ENCODE assay signal across 18 cellular contexts in genomic region chr16:23960081-23960499, GRCh38.
DNase-seq lines count a peak whose midpoint lies in the region; ATAC-seq lines count a peak whose summit lies in the region.
"Had no signal": no experiment of that assay in that cellular context is flagged by ENCODE, and none has a peak within 500 bp of the region (broad histone marks: within the 10 kb centered on the region; RNA-seq: fewer than 3 reads in every experiment).

No MANE protein-coding gene starts in this region.

- H3K4me3 Mint-ChIP-seq in activated naive CD4-positive, alpha-beta T cell treated with anti-CD3 and anti-CD28 coated beads, Interleukin-2, amount 50 U/mL, for 24 hours, result peak overlapping the region; percentile 79
- peak overlapping the region; percentile 36 for H3K4me3 Mint-ChIP-seq in central memory CD8-positive, alpha-beta T cell
- H3K4me3 Mint-ChIP-seq in stimulated activated naive CD8-positive, alpha-beta T cell treated with anti-CD3 and anti-CD28 coated beads, Interleukin-15, amount 100 ng/mL, for 72 hours, result peak overlapping the region; percentile 68 to 75
- H3K4me3 Mint-ChIP-seq: activated CD4-positive, alpha-beta T cell treated with anti-CD3 and anti-CD28 coated beads, Interleukin-2, amount 10 ng/mL, durations not matched to agents 7 days and 5 days; endodermal cell; GM23338 had no signal

- H3K9me3 ChIP-seq in KOPT-K1 (ENCODE audit: insufficient read depth, low read length, poor library complexity, severe bottlenecking), result no peaks in the 10 kb centered on the region
- H3K9me3 ChIP-seq: heart right ventricle, suprapubic skin had no signal

- H3K27ac ChIP-seq in KOPT-K1 (ENCODE audit: low read depth, low read length, poor library complexity, severe bottlenecking), result peak overlapping the region; percentile 34
- H3K27ac ChIP-seq: suprapubic skin had no signal

- H3K9me3 Mint-ChIP-seq in activated naive CD4-positive, alpha-beta T cell treated with anti-CD3 and anti-CD28 coated beads, Interleukin-2, amount 50 U/mL, for 24 hours, result peaks cover 4% of the 10 kb centered on the region
- no peaks in the 10 kb centered on the region for H3K9me3 Mint-ChIP-seq in central memory CD8-positive, alpha-beta T cell
- H3K9me3 Mint-ChIP-seq in stimulated activated naive CD8-positive, alpha-beta T cell treated with anti-CD3 and anti-CD28 coated beads, Interleukin-15, amount 100 ng/mL, for 72 hours, result no peaks in the 10 kb centered on the region
- H3K9me3 Mint-ChIP-seq: activated CD4-positive, alpha-beta T cell treated with anti-CD3 and anti-CD28 coated beads, Interleukin-2, amount 10 ng/mL, durations not matched to agents 7 days and 5 days; endodermal cell; GM23338 had no signal

- ATAC-seq in central memory CD8-positive, alpha-beta T cell (replicated peaks; ENCODE audit: extremely low read depth, poor library complexity, severe bottlenecking), result no peak
- ATAC-seq in stimulated activated naive CD8-positive, alpha-beta T cell treated with anti-CD3 and anti-CD28 coated beads, Interleukin-15, amount 100 ng/mL, for 72 hours, result peak; percentile 8
- ATAC-seq in HG03095 (IDR thresholded peaks at IDR 0.05; ENCODE audit: unreplicated experiment), result no peak
- ATAC-seq: GM23338, HepG2, Panc1 had no signal

- no peaks in the 10 kb centered on the region for H3K36me3 ChIP-seq in KOPT-K1 (ENCODE audit: insufficient read depth, low read length)
- H3K36me3 ChIP-seq: heart right ventricle, suprapubic skin had no signal

- H3K36me3 Mint-ChIP-seq in activated naive CD4-positive, alpha-beta T cell treated with anti-CD3 and anti-CD28 coated beads, Interleukin-2, amount 50 U/mL, for 24 hours, result peaks cover 4% of the 10 kb centered on the region
- peaks cover 5% of the 10 kb centered on the region for H3K36me3 Mint-ChIP-seq in central memory CD8-positive, alpha-beta T cell (ENCODE audit: insufficient read depth)

- peaks cover 81% of the 10 kb centered on the region for H3K4me1 Mint-ChIP-seq in activated naive CD4-positive, alpha-beta T cell treated with anti-CD3 and anti-CD28 coated beads, Interleukin-2, amount 50 U/mL, for 24 hours
- H3K4me1 Mint-ChIP-seq in central memory CD8-positive, alpha-beta T cell, result peaks cover 77% of the 10 kb centered on the region
- peaks cover 84% of the 10 kb centered on the region for H3K4me1 Mint-ChIP-seq in stimulated activated naive CD8-positive, alpha-beta T cell treated with anti-CD3 and anti-CD28 coated beads, Interleukin-15, amount 100 ng/mL, for 72 hours

- peak overlapping the region; percentile 97 for H3K27ac Mint-ChIP-seq in activated naive CD4-positive, alpha-beta T cell treated with anti-CD3 and anti-CD28 coated beads, Interleukin-2, amount 50 U/mL, for 24 hours
- H3K27ac Mint-ChIP-seq in central memory CD8-positive, alpha-beta T cell (ENCODE audit: low read depth), result peak overlapping the region; percentile 3
- peak overlapping the region; percentile 87 to 93 for H3K27ac Mint-ChIP-seq in stimulated activated naive CD8-positive, alpha-beta T cell treated with anti-CD3 and anti-CD28 coated beads, Interleukin-15, amount 100 ng/mL, for 72 hours
- H3K27ac Mint-ChIP-seq: activated CD4-positive, alpha-beta T cell treated with anti-CD3 and anti-CD28 coated beads, Interleukin-2, amount 10 ng/mL, durations not matched to agents 7 days and 5 days; endodermal cell; GM23338 had no signal

- H3K27me3 Mint-ChIP-seq in activated naive CD4-positive, alpha-beta T cell treated with anti-CD3 and anti-CD28 coated beads, Interleukin-2, amount 50 U/mL, for 24 hours, result no peaks in the 10 kb centered on the region
- no peaks in the 10 kb centered on the region for H3K27me3 Mint-ChIP-seq in central memory CD8-positive, alpha-beta T cell
- no peaks in the 10 kb centered on the region for H3K27me3 Mint-ChIP-seq in stimulated activated naive CD8-positive, alpha-beta T cell treated with anti-CD3 and anti-CD28 coated beads, Interleukin-15, amount 100 ng/mL, for 72 hours
- H3K27me3 Mint-ChIP-seq: activated CD4-positive, alpha-beta T cell treated with anti-CD3 and anti-CD28 coated beads, Interleukin-2, amount 10 ng/mL, durations not matched to agents 7 days and 5 days had no signal

- DNase-seq in activated naive CD4-positive, alpha-beta T cell treated with Interleukin-2 at 50 U/mL for 16 hours, result no peak
- no peak for DNase-seq in central memory CD8-positive, alpha-beta T cell (ENCODE audit: low spot score in 2 of 2)
- no peak for DNase-seq in stimulated activated naive CD8-positive, alpha-beta T cell treated with anti-CD3 and anti-CD28 coated beads, Interleukin-15, amount 100 ng/mL, for 72 hours
- DNase-seq in cerebellar nuclear complex (lab: John Stamatoyannopoulos, UW) (no peak), DMS153 treated with DMSO at 0.1 percent for 48 hours (lab: John Stamatoyannopoulos, UW; ENCODE audit: unreplicated experiment) (no peak)
- DNase-seq: activated CD4-positive, alpha-beta T cell treated with anti-CD3 and anti-CD28 coated beads, Interleukin-2, amount 10 ng/mL, durations not matched to agents 7 days and 5 days; DMS 273 treated with DMSO at 0.1 percent for 48 hours; heart right ventricle; posterior cingulate gyrus; stimulated activated CD4-positive, alpha-beta T cell treated with anti-CD3 and anti-CD28 coated beads, Interleukin-4, amount 100 ng/mL, for 1 hour had no signal

Comparison
In these comparisons a context has a peak if more than half of its experiments do, and no peak if none do; other contexts are left out.
1. H3K27ac Mint-ChIP-seq: peak in every context shown above with its lines; median percentile 97 in activated naive CD4-positive, alpha-beta T cell treated with anti-CD3 and anti-CD28 coated beads, Interleukin-2, amount 50 U/mL, for 24 hours; 90 in stimulated activated naive CD8-positive, alpha-beta T cell treated with anti-CD3 and anti-CD28 coated beads, Interleukin-15, amount 100 ng/mL, for 72 hours; 3 in central memory CD8-positive, alpha-beta T cell.